In genomic region chr3:168116279-168116678, GRCh38 we compare ENCODE assay signal across 13 cellular contexts. TPM values are rescaled to one million over a fixed set of nuclear protein-coding genes. Genes with fewer than 3 reads are reported as not detected.
DNase-seq lines count a peak whose midpoint lies in the region; ATAC-seq and TF ChIP-seq lines count a peak whose summit lies in the region.
"Had no signal": no experiment of that assay in that cellular context is flagged by ENCODE, and none has a peak within 500 bp of the region (broad histone marks: within the 10 kb centered on the region; RNA-seq: fewer than 3 reads in every experiment).

No MANE protein-coding gene starts in this region.

- no peak overlapping the region for H3K27ac Mint-ChIP-seq in CD14-positive monocyte
- H3K27ac Mint-ChIP-seq: activated naive CD8-positive, alpha-beta T cell treated with anti-CD3 and anti-CD28 coated beads, Interleukin-2, amount 10 ng/mL, durations not matched to agents 7 days and 5 days had no signal

- TF ChIP-seq CTCF in epithelial cell of esophagus (IDR thresholded peaks at IDR 0.05; ENCODE audit: insufficient read depth, low read depth, low read length, missing control alignments) (no peak), lower lobe of right lung (IDR thresholded peaks at IDR 0.05) (no peak), upper lobe of right lung (IDR thresholded peaks at IDR 0.05) (no peak), CD14-positive monocyte (IDR thresholded peaks at IDR 0.05) (no peak)

- H3K9me3 ChIP-seq in lower lobe of right lung (no peaks in the 10 kb centered on the region), upper lobe of right lung (no peaks in the 10 kb centered on the region)

- H3K4me3 ChIP-seq in epithelial cell of esophagus (ENCODE audit: low read length) = no peak overlapping the region
- no peak overlapping the region for H3K4me3 ChIP-seq in lower lobe of right lung
- H3K4me3 ChIP-seq in upper lobe of right lung = no peak overlapping the region
- H3K4me3 ChIP-seq: PC-9 had no signal

- intact Hi-C loops in Right ventricle myocardium inferior (cut with DNase I) (no loop called here), cardiac septum (cut with DNase I) (loop anchor here (5.0 kb wide), 1 partner anchor 46 kb away; no protein-coding TSS in a partner anchor), lower lobe of right lung (cut with DNase I) (no loop called here), upper lobe of right lung (cut with DNase I) (no loop called here), CD14-positive monocyte (cut with micrococcal nuclease) (no loop called here)

- H3K36me3 ChIP-seq in lower lobe of right lung = no peaks in the 10 kb centered on the region
- H3K36me3 ChIP-seq in upper lobe of right lung = no peaks in the 10 kb centered on the region

- no peaks in the 10 kb centered on the region for H3K36me3 Mint-ChIP-seq in CD14-positive monocyte
- H3K36me3 Mint-ChIP-seq: activated naive CD8-positive, alpha-beta T cell treated with anti-CD3 and anti-CD28 coated beads, Interleukin-2, amount 10 ng/mL, durations not matched to agents 7 days and 5 days had no signal

- peak; percentile 65 for DNase-seq in Right ventricle myocardium inferior (ENCODE audit: missing footprints)
- DNase-seq in cardiac septum (ENCODE audit: low spot score) = no peak
- DNase-seq in epithelial cell of esophagus (ENCODE audit: low read depth) = peak; percentile 29
- DNase-seq in lower lobe of right lung = peak; percentile 61
- peak; percentile 67 for DNase-seq in upper lobe of right lung
- DNase-seq in CD14-positive monocyte (ENCODE audit: low spot score) = no peak
- DNase-seq: activated naive CD8-positive, alpha-beta T cell treated with anti-CD3 and anti-CD28 coated beads, Interleukin-2, amount 10 ng/mL, durations not matched to agents 7 days and 5 days; effector CD4-positive, alpha-beta T cell; HCEC 1CT; PC-9 had no signal

- peak; percentile 91 for ATAC-seq in Right ventricle myocardium inferior
- ATAC-seq in lower lobe of right lung = peak; percentile 92 to 93
- ATAC-seq in upper lobe of right lung = peak; percentile 93
- no peak for ATAC-seq in HG02938 (IDR thresholded peaks at IDR 0.05; ENCODE audit: unreplicated experiment)
- ATAC-seq in HG03571 (IDR thresholded peaks at IDR 0.05; ENCODE audit: unreplicated experiment) = no peak

- peaks cover 0 to 2% (median 0%) of the 10 kb centered on the region in 7 donors for H3K9me3 Mint-ChIP-seq in CD14-positive monocyte
- H3K9me3 Mint-ChIP-seq: activated naive CD8-positive, alpha-beta T cell treated with anti-CD3 and anti-CD28 coated beads, Interleukin-2, amount 10 ng/mL, durations not matched to agents 7 days and 5 days had no signal

- H3K27me3 ChIP-seq in lower lobe of right lung (ENCODE audit: low read depth) (no peaks in the 10 kb centered on the region), upper lobe of right lung (no peaks in the 10 kb centered on the region)

- no peaks in the 10 kb centered on the region for H3K4me1 Mint-ChIP-seq in CD14-positive monocyte
- H3K4me1 Mint-ChIP-seq: activated naive CD8-positive, alpha-beta T cell treated with anti-CD3 and anti-CD28 coated beads, Interleukin-2, amount 10 ng/mL, durations not matched to agents 7 days and 5 days had no signal

- no peak overlapping the region for H3K4me3 Mint-ChIP-seq in CD14-positive monocyte
- H3K4me3 Mint-ChIP-seq: activated naive CD8-positive, alpha-beta T cell treated with anti-CD3 and anti-CD28 coated beads, Interleukin-2, amount 10 ng/mL, durations not matched to agents 7 days and 5 days had no signal

- H3K4me1 ChIP-seq in lower lobe of right lung = peaks cover 31% of the 10 kb centered on the region
- peaks cover 22% of the 10 kb centered on the region for H3K4me1 ChIP-seq in upper lobe of right lung

- H3K27ac ChIP-seq in lower lobe of right lung = peak overlapping the region; percentile 51
- peak overlapping the region; percentile 53 for H3K27ac ChIP-seq in upper lobe of right lung
- H3K27ac ChIP-seq: KMS-11, PC-9 had no signal

- H3K27me3 Mint-ChIP-seq in CD14-positive monocyte (ENCODE audit: low read depth in 3 of 3) = no peaks in the 10 kb centered on the region

RNA-seq across cellular contexts. Expression of gene GOLIM4, which starts 20.6 kb away (rescaled TPM):
- total RNA-seq in Right ventricle myocardium inferior = 57.3 TPM
- total RNA-seq in cardiac septum = 88.8 TPM
- 54.0 TPM for total RNA-seq in lower lobe of right lung
- 50.9 TPM for total RNA-seq in upper lobe of right lung
- polyA plus RNA-seq in CD14-positive monocyte = 1 to 10 TPM; 3.5 to 5.8 TPM

Comparison
In these comparisons a context has a peak if more than half of its experiments do, and no peak if none do; other contexts are left out.
1. DNase-seq: peak in Right ventricle myocardium inferior (single experiment), epithelial cell of esophagus (single experiment), lower lobe of right lung (single experiment) and upper lobe of right lung (single experiment); none in cardiac septum (single experiment) and CD14-positive monocyte (single experiment).
2. ATAC-seq: peak in Right ventricle myocardium inferior (single experiment), lower lobe of right lung (2 of 2) and upper lobe of right lung (single experiment); none in HG02938 (single experiment) and HG03571 (single experiment).